Comparison of ENCODE assay signal across 20 cellular contexts in genomic region chr4:152713951-152714705, GRCh38.
"Had no signal": no experiment of that assay in that cellular context is flagged by ENCODE, and none has a peak within 500 bp of the region (broad histone marks: within the 10 kb centered on the region; RNA-seq: fewer than 3 reads in every experiment).

No MANE protein-coding gene starts in this region.

- H3K27me3 Mint-ChIP-seq: activated naive CD8-positive, alpha-beta T cell treated with anti-CD3 and anti-CD28 coated beads, Interleukin-2, amount 50 U/mL, for 24 hours; activated T-cell treated with anti-CD3 and anti-CD28 coated beads, Interleukin-2, amount 50 U/mL, for 24 hours; brain; effector memory CD8-positive, alpha-beta T cell; stimulated activated memory B cell treated with anti-CD40 and anti-IgM and Interleukin-4, amounts not matched to agents 10 μg/mL and 1 μg/mL and 100 μg/mL, for 72 hours had no signal

- H3K9me3 ChIP-seq: lower lobe of right lung, uterus had no signal

- H3K27ac ChIP-seq: epithelial cell of prostate, lower lobe of right lung, parathyroid adenoma, uterus had no signal

- H3K4me3 Mint-ChIP-seq: activated CD4-positive, alpha-beta T cell treated with anti-CD3 and anti-CD28 coated beads, Interleukin-2, amount 10 ng/mL, durations not matched to agents 7 days and 5 days; activated CD8-positive, alpha-beta T cell treated with anti-CD3 and anti-CD28 coated beads, Interleukin-2, amount 10 ng/mL, durations not matched to agents 7 days and 5 days; activated naive CD4-positive, alpha-beta T cell treated with anti-CD3 and anti-CD28 coated beads, Interleukin-2, amount 10 ng/mL, durations not matched to agents 7 days and 5 days; activated naive CD8-positive, alpha-beta T cell treated with anti-CD3 and anti-CD28 coated beads, Interleukin-2, amount 50 U/mL, for 24 hours; activated T-cell treated with anti-CD3 and anti-CD28 coated beads, Interleukin-2, amount 50 U/mL, for 24 hours; brain; effector memory CD8-positive, alpha-beta T cell; natural killer cell; stimulated activated memory B cell treated with anti-CD40 and anti-IgM and Interleukin-4, amounts not matched to agents 10 μg/mL and 1 μg/mL and 100 μg/mL, for 72 hours had no signal

- H3K4me1 Mint-ChIP-seq: activated CD4-positive, alpha-beta T cell treated with anti-CD3 and anti-CD28 coated beads, Interleukin-2, amount 10 ng/mL, durations not matched to agents 7 days and 5 days; activated naive CD4-positive, alpha-beta T cell treated with anti-CD3 and anti-CD28 coated beads, Interleukin-2, amount 10 ng/mL, durations not matched to agents 7 days and 5 days; natural killer cell had no signal

- H3K79me2 ChIP-seq: parathyroid adenoma had no signal

- H3K9ac ChIP-seq: parathyroid adenoma had no signal

- H3K27ac Mint-ChIP-seq: activated CD4-positive, alpha-beta T cell treated with anti-CD3 and anti-CD28 coated beads, Interleukin-2, amount 10 ng/mL, durations not matched to agents 7 days and 5 days; activated CD8-positive, alpha-beta T cell treated with anti-CD3 and anti-CD28 coated beads, Interleukin-2, amount 10 ng/mL, durations not matched to agents 7 days and 5 days; activated naive CD4-positive, alpha-beta T cell treated with anti-CD3 and anti-CD28 coated beads, Interleukin-2, amount 10 ng/mL, durations not matched to agents 7 days and 5 days; activated naive CD8-positive, alpha-beta T cell treated with anti-CD3 and anti-CD28 coated beads, Interleukin-2, amount 50 U/mL, for 24 hours; activated T-cell treated with anti-CD3 and anti-CD28 coated beads, Interleukin-2, amount 50 U/mL, for 24 hours; activated T-helper 2 cell treated with anti-CD3 and anti-CD28 coated beads, Interferon-gamma antibody, Interleukin-2, Interleukin-4, amounts not matched to agents 10 μg/mL and 5 μg/mL and 100 μg/mL, durations not matched to agents 14 hours and 24 hours and 36 hours; brain; effector memory CD8-positive, alpha-beta T cell; natural killer cell; stimulated activated memory B cell treated with anti-CD40 and anti-IgM and Interleukin-4, amounts not matched to agents 10 μg/mL and 1 μg/mL and 100 μg/mL, for 72 hours had no signal

- DNase-seq: activated CD4-positive, alpha-beta T cell treated with anti-CD3 and anti-CD28 coated beads, Interleukin-2, amount 10 ng/mL, durations not matched to agents 7 days and 5 days; activated CD8-positive, alpha-beta T cell treated with anti-CD3 and anti-CD28 coated beads, Interleukin-2, amount 10 ng/mL, durations not matched to agents 7 days and 5 days; activated naive CD4-positive, alpha-beta T cell treated with anti-CD3 and anti-CD28 coated beads, Interleukin-2, amount 10 ng/mL, durations not matched to agents 7 days and 5 days; activated naive CD8-positive, alpha-beta T cell treated with anti-CD3 and anti-CD28 coated beads, Interleukin-2, amount 50 U/mL, for 24 hours; activated T-cell treated with anti-CD3 and anti-CD28 coated beads, Interleukin-2, amount 50 U/mL, for 24 hours; anterior cingulate cortex; caudate nucleus; effector memory CD8-positive, alpha-beta T cell; lower lobe of right lung; natural killer cell; stimulated activated CD4-positive, alpha-beta T cell treated with anti-CD3 and anti-CD28 coated beads, Interleukin-4, amount 100 ng/mL, for 4 hours; T1000; uterus had no signal

- H3K27me3 ChIP-seq: uterus had no signal

- H3K36me3 Mint-ChIP-seq: activated naive CD4-positive, alpha-beta T cell treated with anti-CD3 and anti-CD28 coated beads, Interleukin-2, amount 10 ng/mL, durations not matched to agents 7 days and 5 days; brain; natural killer cell had no signal

- H2AFZ ChIP-seq: parathyroid adenoma had no signal

- H3K36me3 ChIP-seq: lower lobe of right lung, uterus had no signal

- ATAC-seq: activated CD4-positive, CD25-positive, alpha-beta regulatory T cell treated with anti-CD3 and anti-CD28 coated beads, Interleukin-2, amount 50 U/mL, for 24 hours; activated CD8-positive, alpha-beta T cell treated with anti-CD3 and anti-CD28 coated beads, Interleukin-2, amount 10 ng/mL, durations not matched to agents 7 days and 5 days; activated naive CD8-positive, alpha-beta T cell treated with anti-CD3 and anti-CD28 coated beads, Interleukin-2, amount 50 U/mL, for 24 hours; effector memory CD8-positive, alpha-beta T cell; lower lobe of right lung; natural killer cell; sciatic nerve; stimulated activated memory B cell treated with anti-CD40 and anti-IgM and Interleukin-4, amounts not matched to agents 10 μg/mL and 1 μg/mL and 100 μg/mL, for 72 hours had no signal

- H3K4me1 ChIP-seq: lower lobe of right lung, parathyroid adenoma, uterus had no signal

- H3K4me3 ChIP-seq: lower lobe of right lung, uterus had no signal
